Comparison of ENCODE assay signal across 1 cellular context in the genomic region with DNA sequence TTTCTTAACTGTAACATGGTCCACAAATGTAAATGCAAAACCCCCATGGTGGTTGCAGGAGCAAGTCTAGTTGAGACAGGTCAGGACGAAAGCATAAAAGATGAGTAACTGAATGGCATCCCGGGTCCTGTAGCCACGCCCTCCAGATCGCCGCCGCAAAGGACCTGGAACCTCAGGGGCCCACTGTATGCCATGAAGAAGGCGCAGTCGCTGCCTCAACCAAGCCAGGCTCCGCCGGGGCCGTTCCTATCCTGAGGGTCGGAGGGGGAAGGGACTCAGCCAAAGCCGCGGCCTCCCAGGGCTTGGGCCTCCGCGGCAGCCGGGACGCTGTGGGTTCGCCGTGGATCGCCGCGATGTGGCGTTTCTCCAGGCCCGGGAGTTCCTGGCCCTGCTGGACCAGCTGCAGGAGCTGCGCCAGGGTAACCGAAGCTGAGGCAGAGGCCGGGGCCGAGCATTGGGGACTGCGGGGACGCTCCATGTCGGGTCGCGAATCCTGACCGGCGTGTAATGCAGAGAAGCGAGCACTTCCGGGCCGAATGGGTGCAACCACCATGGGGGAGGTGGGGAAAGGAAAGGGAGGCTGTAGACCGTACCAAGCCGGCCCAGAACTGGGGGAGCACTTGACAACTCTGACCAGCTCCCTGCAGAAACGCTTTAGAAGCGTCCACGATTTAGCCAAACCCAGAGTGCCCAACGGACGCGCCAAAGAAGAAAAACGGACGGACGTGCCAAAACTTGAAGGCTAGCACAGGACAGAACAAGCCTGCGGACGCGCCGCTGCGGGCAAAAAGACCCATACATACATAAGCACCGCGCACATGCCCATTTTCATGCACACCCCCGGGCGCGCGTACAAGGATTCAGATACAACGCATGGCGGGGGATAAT.
TF ChIP-seq lines count a peak whose summit lies in the region.

No MANE protein-coding gene starts in this region.

TF ChIP-seq in HepG2, 621 proteins besides CTCF, POLR2A, EP300 and RAD21 (continued from another document and continues in another):
- TF ChIP-seq ARHGAP35 (CRISPR knock-in tag; IDR thresholded peaks at IDR 0.05; ENCODE audit: borderline replicate concordance) (peak; percentile 93), CREM (IDR thresholded peaks at IDR 0.05) (peak; percentile 35; the same call in 1 of the 2 replicates), CREM (CRISPR knock-in tag; IDR thresholded peaks at IDR 0.05) (no peak), PPARG (CRISPR knock-in tag; conservative IDR thresholded peaks at IDR 0.05) (no peak), ZNF670 (CRISPR knock-in tag; IDR thresholded peaks at IDR 0.05; ENCODE audit: borderline replicate concordance) (peak; percentile 88), ZNF788 (CRISPR knock-in tag; IDR thresholded peaks at IDR 0.05; ENCODE audit: borderline replicate concordance) (peak; percentile 96), KDM2A (CRISPR knock-in tag; IDR thresholded peaks at IDR 0.05; ENCODE audit: borderline replicate concordance, low read depth) (peak; percentile 100), ZNF660 (CRISPR knock-in tag; IDR thresholded peaks at IDR 0.05; ENCODE audit: borderline replicate concordance, low read depth) (0 out of 2 replicates have a peak, but pooled peaks have one; percentile 83), SIN3B (IDR thresholded peaks at IDR 0.05; ENCODE audit: low read length) (no peak), KDM5A (IDR thresholded peaks at IDR 0.05; ENCODE audit: borderline replicate concordance, low read length) (peak; percentile 87), ARNT (IDR thresholded peaks at IDR 0.05) (no peak), ZNF619 (CRISPR knock-in tag; IDR thresholded peaks at IDR 0.05) (peak; percentile 98), FIP1L1 (IDR thresholded peaks at IDR 0.05; ENCODE audit: borderline replicate concordance, insufficient read depth, low read depth, low read length) (peak; percentile 98), ZSCAN25 (CRISPR knock-in tag; IDR thresholded peaks at IDR 0.05) (peak; percentile 86), MED13 (CRISPR knock-in tag; IDR thresholded peaks at IDR 0.05) (peak; percentile 63; the same call in 1 of the 2 replicates), ZNF253 (CRISPR knock-in tag; IDR thresholded peaks at IDR 0.05; ENCODE audit: borderline replicate concordance) (peak; percentile 85), FOXJ3 (CRISPR knock-in tag; IDR thresholded peaks at IDR 0.05; ENCODE audit: borderline replicate concordance) (peak; percentile 32; the same call in 1 of the 2 replicates), CAMTA2 (CRISPR knock-in tag; IDR thresholded peaks at IDR 0.05; ENCODE audit: borderline replicate concordance) (peak; percentile 68; the same call in 1 of the 2 replicates), DR1 (CRISPR knock-in tag; IDR thresholded peaks at IDR 0.05) (peak; percentile 85), ZNF563 (CRISPR knock-in tag; IDR thresholded peaks at IDR 0.05) (peak; percentile 97), KMT2A (CRISPR knock-in tag; IDR thresholded peaks at IDR 0.05) (peak; percentile 89), ARID2 (CRISPR knock-in tag; IDR thresholded peaks at IDR 0.05; ENCODE audit: borderline replicate concordance) (peak; percentile 95), MYC (CRISPR knock-in tag; IDR thresholded peaks at IDR 0.05; ENCODE audit: borderline replicate concordance) (peak; percentile 82), CCAR2 (optimal IDR thresholded peaks at IDR 0.05; ENCODE audit: low read depth, low read length) (no peak), ZNF331 (CRISPR knock-in tag; IDR thresholded peaks at IDR 0.05) (peak; percentile 77), KLF15 (CRISPR knock-in tag; IDR thresholded peaks at IDR 0.05; ENCODE audit: borderline replicate concordance) (peak; percentile 91; the same call in 1 of the 2 replicates), ZFP37 (CRISPR knock-in tag; IDR thresholded peaks at IDR 0.05; ENCODE audit: borderline replicate concordance) (peak; percentile 87; the same call in 1 of the 2 replicates), SUZ12 (IDR thresholded peaks at IDR 0.05; ENCODE audit: low read depth, low read length) (no peak), ZNF136 (CRISPR knock-in tag; IDR thresholded peaks at IDR 0.05; ENCODE audit: low read depth) (0 out of 2 replicates have a peak, but pooled peaks have one; percentile 57), ZNF20 (CRISPR knock-in tag; IDR thresholded peaks at IDR 0.05) (no peak), SATB2 (CRISPR knock-in tag; IDR thresholded peaks at IDR 0.05) (peak; percentile 28), MTF2 (CRISPR knock-in tag; IDR thresholded peaks at IDR 0.05; ENCODE audit: borderline replicate concordance) (no peak), RORA (CRISPR knock-in tag; IDR thresholded peaks at IDR 0.05) (no peak), SETDB1 (CRISPR knock-in tag; IDR thresholded peaks at IDR 0.05; ENCODE audit: borderline replicate concordance) (no peak), FOSL2 (CRISPR knock-in tag; IDR thresholded peaks at IDR 0.05) (peak; percentile 62; the same call in 1 of the 2 replicates), PAX8 (CRISPR knock-in tag; IDR thresholded peaks at IDR 0.05; ENCODE audit: borderline replicate concordance) (0 out of 2 replicates have a peak, but pooled peaks have one; percentile 90), CEBPG (CRISPR knock-in tag; IDR thresholded peaks at IDR 0.05) (peak; percentile 21; the same call in 1 of the 2 replicates), MXI1 (IDR thresholded peaks at IDR 0.05; ENCODE audit: borderline replicate concordance, low read depth, low read length) (peak; percentile 70; the same call in 1 of the 3 replicates), ZSCAN22 (CRISPR knock-in tag; IDR thresholded peaks at IDR 0.05) (0 out of 2 replicates have a peak, but pooled peaks have one; percentile 53), REXO4 (CRISPR knock-in tag; IDR thresholded peaks at IDR 0.05; ENCODE audit: borderline replicate concordance) (0 out of 2 replicates have a peak, but pooled peaks have one; percentile 85), PHF8 (CRISPR knock-in tag; IDR thresholded peaks at IDR 0.05) (peak; percentile 100), ZNF720 (CRISPR knock-in tag; IDR thresholded peaks at IDR 0.05) (no peak), ELF4 (CRISPR knock-in tag; IDR thresholded peaks at IDR 0.05; ENCODE audit: borderline replicate concordance) (peak; percentile 96), PRMT3 (CRISPR knock-in tag; IDR thresholded peaks at IDR 0.05; ENCODE audit: borderline replicate concordance, low read depth) (peak; percentile 89), EEA1 (CRISPR knock-in tag; IDR thresholded peaks at IDR 0.05; ENCODE audit: borderline replicate concordance) (no peak), ZNF10 (CRISPR knock-in tag; IDR thresholded peaks at IDR 0.05; ENCODE audit: borderline replicate concordance, low read depth) (no peak), NR2F2 (IDR thresholded peaks at IDR 0.05; ENCODE audit: borderline replicate concordance, low read depth) (peak; percentile 33; the same call in 1 of the 2 replicates), KAT2B (IDR thresholded peaks at IDR 0.05; ENCODE audit: borderline replicate concordance, low read depth, low read length) (no peak), ZNF367 (CRISPR knock-in tag; IDR thresholded peaks at IDR 0.05; ENCODE audit: borderline replicate concordance) (peak; percentile 67; the same call in 1 of the 2 replicates), RFX5 (IDR thresholded peaks at IDR 0.05; ENCODE audit: low read depth, low read length) (no peak), CHCHD3 (CRISPR knock-in tag; IDR thresholded peaks at IDR 0.05) (no peak), ZNF572 (CRISPR knock-in tag; IDR thresholded peaks at IDR 0.05) (no peak), NKX3-1 (CRISPR knock-in tag; IDR thresholded peaks at IDR 0.05) (peak; percentile 76)
- TF ChIP-seq, protein P1, sequence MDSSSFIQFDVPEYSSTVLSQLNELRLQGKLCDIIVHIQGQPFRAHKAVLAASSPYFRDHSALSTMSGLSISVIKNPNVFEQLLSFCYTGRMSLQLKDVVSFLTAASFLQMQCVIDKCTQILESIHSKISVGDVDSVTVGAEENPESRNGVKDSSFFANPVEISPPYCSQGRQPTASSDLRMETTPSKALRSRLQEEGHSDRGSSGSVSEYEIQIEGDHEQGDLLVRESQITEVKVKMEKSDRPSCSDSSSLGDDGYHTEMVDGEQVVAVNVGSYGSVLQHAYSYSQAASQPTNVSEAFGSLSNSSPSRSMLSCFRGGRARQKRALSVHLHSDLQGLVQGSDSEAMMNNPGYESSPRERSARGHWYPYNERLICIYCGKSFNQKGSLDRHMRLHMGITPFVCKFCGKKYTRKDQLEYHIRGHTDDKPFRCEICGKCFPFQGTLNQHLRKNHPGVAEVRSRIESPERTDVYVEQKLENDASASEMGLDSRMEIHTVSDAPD (CRISPR knock-in tag; IDR thresholded peaks at IDR 0.05): peak; percentile 89; the same call in 1 of the 2 replicates
- TF ChIP-seq, protein P2, sequence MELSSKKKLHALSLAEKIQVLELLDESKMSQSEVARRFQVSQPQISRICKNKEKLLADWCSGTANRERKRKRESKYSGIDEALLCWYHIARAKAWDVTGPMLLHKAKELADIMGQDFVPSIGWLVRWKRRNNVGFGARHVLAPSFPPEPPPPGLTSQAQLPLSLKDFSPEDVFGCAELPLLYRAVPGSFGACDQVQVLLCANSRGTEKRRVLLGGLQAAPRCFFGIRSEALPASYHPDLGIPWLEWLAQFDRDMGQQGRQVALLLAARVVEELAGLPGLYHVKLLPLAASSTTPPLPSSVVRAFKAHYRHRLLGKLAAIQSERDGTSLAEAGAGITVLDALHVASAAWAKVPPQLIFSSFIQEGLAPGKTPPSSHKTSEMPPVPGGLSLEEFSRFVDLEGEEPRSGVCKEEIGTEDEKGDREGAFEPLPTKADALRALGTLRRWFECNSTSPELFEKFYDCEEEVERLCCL (CRISPR knock-in tag; IDR thresholded peaks at IDR 0.05; ENCODE audit: borderline replicate concordance): peak; percentile 97; the same call in 1 of the 2 replicates
- TF ChIP-seq, protein P3, sequence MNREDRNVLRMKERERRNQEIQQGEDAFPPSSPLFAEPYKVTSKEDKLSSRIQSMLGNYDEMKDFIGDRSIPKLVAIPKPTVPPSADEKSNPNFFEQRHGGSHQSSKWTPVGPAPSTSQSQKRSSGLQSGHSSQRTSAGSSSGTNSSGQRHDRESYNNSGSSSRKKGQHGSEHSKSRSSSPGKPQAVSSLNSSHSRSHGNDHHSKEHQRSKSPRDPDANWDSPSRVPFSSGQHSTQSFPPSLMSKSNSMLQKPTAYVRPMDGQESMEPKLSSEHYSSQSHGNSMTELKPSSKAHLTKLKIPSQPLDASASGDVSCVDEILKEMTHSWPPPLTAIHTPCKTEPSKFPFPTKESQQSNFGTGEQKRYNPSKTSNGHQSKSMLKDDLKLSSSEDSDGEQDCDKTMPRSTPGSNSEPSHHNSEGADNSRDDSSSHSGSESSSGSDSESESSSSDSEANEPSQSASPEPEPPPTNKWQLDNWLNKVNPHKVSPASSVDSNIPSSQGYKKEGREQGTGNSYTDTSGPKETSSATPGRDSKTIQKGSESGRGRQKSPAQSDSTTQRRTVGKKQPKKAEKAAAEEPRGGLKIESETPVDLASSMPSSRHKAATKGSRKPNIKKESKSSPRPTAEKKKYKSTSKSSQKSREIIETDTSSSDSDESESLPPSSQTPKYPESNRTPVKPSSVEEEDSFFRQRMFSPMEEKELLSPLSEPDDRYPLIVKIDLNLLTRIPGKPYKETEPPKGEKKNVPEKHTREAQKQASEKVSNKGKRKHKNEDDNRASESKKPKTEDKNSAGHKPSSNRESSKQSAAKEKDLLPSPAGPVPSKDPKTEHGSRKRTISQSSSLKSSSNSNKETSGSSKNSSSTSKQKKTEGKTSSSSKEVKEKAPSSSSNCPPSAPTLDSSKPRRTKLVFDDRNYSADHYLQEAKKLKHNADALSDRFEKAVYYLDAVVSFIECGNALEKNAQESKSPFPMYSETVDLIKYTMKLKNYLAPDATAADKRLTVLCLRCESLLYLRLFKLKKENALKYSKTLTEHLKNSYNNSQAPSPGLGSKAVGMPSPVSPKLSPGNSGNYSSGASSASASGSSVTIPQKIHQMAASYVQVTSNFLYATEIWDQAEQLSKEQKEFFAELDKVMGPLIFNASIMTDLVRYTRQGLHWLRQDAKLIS (CRISPR knock-in tag; IDR thresholded peaks at IDR 0.05): peak; percentile 95
- TF ChIP-seq, protein P4, sequence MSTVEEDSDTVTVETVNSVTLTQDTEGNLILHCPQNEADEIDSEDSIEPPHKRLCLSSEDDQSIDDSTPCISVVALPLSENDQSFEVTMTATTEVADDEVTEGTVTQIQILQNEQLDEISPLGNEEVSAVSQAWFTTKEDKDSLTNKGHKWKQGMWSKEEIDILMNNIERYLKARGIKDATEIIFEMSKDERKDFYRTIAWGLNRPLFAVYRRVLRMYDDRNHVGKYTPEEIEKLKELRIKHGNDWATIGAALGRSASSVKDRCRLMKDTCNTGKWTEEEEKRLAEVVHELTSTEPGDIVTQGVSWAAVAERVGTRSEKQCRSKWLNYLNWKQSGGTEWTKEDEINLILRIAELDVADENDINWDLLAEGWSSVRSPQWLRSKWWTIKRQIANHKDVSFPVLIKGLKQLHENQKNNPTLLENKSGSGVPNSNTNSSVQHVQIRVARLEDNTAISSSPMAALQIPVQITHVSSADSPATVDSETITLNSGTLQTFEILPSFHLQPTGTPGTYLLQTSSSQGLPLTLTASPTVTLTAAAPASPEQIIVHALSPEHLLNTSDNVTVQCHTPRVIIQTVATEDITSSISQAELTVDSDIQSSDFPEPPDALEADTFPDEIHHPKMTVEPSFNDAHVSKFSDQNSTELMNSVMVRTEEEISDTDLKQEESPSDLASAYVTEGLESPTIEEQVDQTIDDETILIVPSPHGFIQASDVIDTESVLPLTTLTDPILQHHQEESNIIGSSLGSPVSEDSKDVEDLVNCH (CRISPR knock-in tag; IDR thresholded peaks at IDR 0.05): no peak; the same call in 1 of the 2 replicates
- TF ChIP-seq, protein P5, sequence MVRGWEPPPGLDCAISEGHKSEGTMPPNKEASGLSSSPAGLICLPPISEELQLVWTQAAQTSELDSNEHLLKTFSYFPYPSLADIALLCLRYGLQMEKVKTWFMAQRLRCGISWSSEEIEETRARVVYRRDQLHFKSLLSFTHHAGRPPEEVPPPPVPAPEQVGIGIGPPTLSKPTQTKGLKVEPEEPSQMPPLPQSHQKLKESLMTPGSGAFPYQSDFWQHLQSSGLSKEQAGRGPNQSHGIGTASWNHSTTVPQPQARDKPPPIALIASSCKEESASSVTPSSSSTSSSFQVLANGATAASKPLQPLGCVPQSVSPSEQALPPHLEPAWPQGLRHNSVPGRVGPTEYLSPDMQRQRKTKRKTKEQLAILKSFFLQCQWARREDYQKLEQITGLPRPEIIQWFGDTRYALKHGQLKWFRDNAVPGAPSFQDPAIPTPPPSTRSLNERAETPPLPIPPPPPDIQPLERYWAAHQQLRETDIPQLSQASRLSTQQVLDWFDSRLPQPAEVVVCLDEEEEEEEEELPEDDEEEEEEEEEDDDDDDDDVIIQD (CRISPR knock-in tag; IDR thresholded peaks at IDR 0.05; ENCODE audit: low read depth): no peak
- TF ChIP-seq, protein P6, sequence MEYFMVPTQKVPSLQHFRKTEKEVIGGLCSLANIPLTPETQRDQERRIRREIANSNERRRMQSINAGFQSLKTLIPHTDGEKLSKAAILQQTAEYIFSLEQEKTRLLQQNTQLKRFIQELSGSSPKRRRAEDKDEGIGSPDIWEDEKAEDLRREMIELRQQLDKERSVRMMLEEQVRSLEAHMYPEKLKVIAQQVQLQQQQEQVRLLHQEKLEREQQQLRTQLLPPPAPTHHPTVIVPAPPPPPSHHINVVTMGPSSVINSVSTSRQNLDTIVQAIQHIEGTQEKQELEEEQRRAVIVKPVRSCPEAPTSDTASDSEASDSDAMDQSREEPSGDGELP (IDR thresholded peaks at IDR 0.05; ENCODE audit: borderline replicate concordance, low read depth): peak; percentile 20; the same call in 1 of the 2 replicates
